ENCODE assay signal across 12 cellular contexts in genomic region chr12:32120419-32120818, GRCh38. TPM values are rescaled to one million over a fixed set of nuclear protein-coding genes. Genes with fewer than 3 reads are reported as not detected.
DNase-seq lines count a peak whose midpoint lies in the region; ATAC-seq lines count a peak whose summit lies in the region.
"Had no signal": no experiment of that assay in that cellular context is flagged by ENCODE, and none has a peak within 500 bp of the region (broad histone marks: within the 10 kb centered on the region; RNA-seq: fewer than 3 reads in every experiment).

No MANE protein-coding gene starts in this region.

- H3K27ac Mint-ChIP-seq in effector memory CD8-positive, alpha-beta T cell, result peak overlapping the region in 1 of 2 donors; percentile 25
- H3K27ac Mint-ChIP-seq: activated naive CD8-positive, alpha-beta T cell had no signal

- ATAC-seq in GM18519 (IDR thresholded peaks at IDR 0.05; ENCODE audit: low FRiP score, unreplicated experiment), result peak; percentile 69
- peak; percentile 78 for ATAC-seq in GM21737 (IDR thresholded peaks at IDR 0.05; ENCODE audit: unreplicated experiment)
- peak; percentile 81 for ATAC-seq in HG03565 (IDR thresholded peaks at IDR 0.05; ENCODE audit: unreplicated experiment)
- no peak for ATAC-seq in effector memory CD8-positive, alpha-beta T cell (replicated peaks)
- ATAC-seq: psoas muscle had no signal

- H3K9me3 Mint-ChIP-seq in effector memory CD8-positive, alpha-beta T cell, result no peaks in the 10 kb centered on the region

- H3K36me3 Mint-ChIP-seq in effector memory CD8-positive, alpha-beta T cell (ENCODE audit: insufficient read depth), result peaks cover 4% of the 10 kb centered on the region

- no peaks in the 10 kb centered on the region for H3K27me3 Mint-ChIP-seq in effector memory CD8-positive, alpha-beta T cell
- H3K27me3 Mint-ChIP-seq: activated naive CD8-positive, alpha-beta T cell had no signal

- DNase-seq in foreskin melanocyte (peak; percentile 42), NCI-H1436 (lab: John Stamatoyannopoulos, UW) (no peak), cerebellar cortex (ENCODE audit: low spot score) (no peak), posterior vena cava (ENCODE audit: low spot score) (no peak)
- no peak for DNase-seq in effector memory CD8-positive, alpha-beta T cell
- DNase-seq: GF-D8, psoas muscle, SW 1271 had no signal

- intact Hi-C loops in posterior vena cava (cut with DNase I), result no loop called here

- peaks cover under 1 to 8% of the 10 kb centered on the region in 2 donors for H3K4me1 Mint-ChIP-seq in effector memory CD8-positive, alpha-beta T cell (ENCODE audit: low read depth in 2 of 2)

- no peak overlapping the region for H3K4me3 Mint-ChIP-seq in effector memory CD8-positive, alpha-beta T cell
- H3K4me3 Mint-ChIP-seq: activated naive CD8-positive, alpha-beta T cell had no signal

RNA-seq across cellular contexts. Expression of gene BICD1, which starts 13.8 kb away (rescaled TPM):
- total RNA-seq in posterior vena cava, result 10 to 100 TPM; 24.1 to 34.6 TPM
